1 cellular context compared by ENCODE assay signal in genomic region chr12:109948382-109948781, GRCh38.
A peak's percentile ranks its signal among the peaks of the same experiment; 100 is the strongest.
TF ChIP-seq lines count a peak whose summit lies in the region.

No MANE protein-coding gene starts in this region.

TF ChIP-seq in H1, 55 proteins besides CTCF, POLR2A, EP300 and RAD21:
- TF ChIP-seq KDM1A (IDR thresholded peaks at IDR 0.05; ENCODE audit: borderline replicate concordance, low read length) = 0 out of 2 replicates have a peak, but pooled peaks have one; percentile 26
- no peak for TF ChIP-seq MAFK (IDR thresholded peaks at IDR 0.05; ENCODE audit: low read depth, low read length)
